1 cellular context compared by ENCODE assay signal in genomic region chr1:160061376-160062100, GRCh38.
TF ChIP-seq lines count a peak whose summit lies in the region.

No MANE protein-coding gene starts in this region.

TF ChIP-seq in WTC11, 78 proteins besides CTCF, POLR2A, EP300 and RAD21 (continued from another document):
- TF ChIP-seq ZSCAN18 (CRISPR knock-in tag; IDR thresholded peaks at IDR 0.05): no peak
- TF ChIP-seq SOX15 (CRISPR knock-in tag; IDR thresholded peaks at IDR 0.05): no peak
- no peak for TF ChIP-seq EMX1 (CRISPR knock-in tag; IDR thresholded peaks at IDR 0.05)
- no peak for TF ChIP-seq ATF2 (CRISPR knock-in tag; IDR thresholded peaks at IDR 0.05; ENCODE audit: borderline replicate concordance, low read depth)
